1 cellular context compared by ENCODE assay signal in genomic region chr18:59848002-59848401, GRCh38.
TF ChIP-seq lines count a peak whose summit lies in the region.

No MANE protein-coding gene starts in this region.

TF ChIP-seq in GM12878, 131 proteins besides CTCF, POLR2A, EP300 and RAD21 (continued from another document):
- TF ChIP-seq PKNOX1 (IDR thresholded peaks at IDR 0.05) = no peak
- TF ChIP-seq, protein P1, sequence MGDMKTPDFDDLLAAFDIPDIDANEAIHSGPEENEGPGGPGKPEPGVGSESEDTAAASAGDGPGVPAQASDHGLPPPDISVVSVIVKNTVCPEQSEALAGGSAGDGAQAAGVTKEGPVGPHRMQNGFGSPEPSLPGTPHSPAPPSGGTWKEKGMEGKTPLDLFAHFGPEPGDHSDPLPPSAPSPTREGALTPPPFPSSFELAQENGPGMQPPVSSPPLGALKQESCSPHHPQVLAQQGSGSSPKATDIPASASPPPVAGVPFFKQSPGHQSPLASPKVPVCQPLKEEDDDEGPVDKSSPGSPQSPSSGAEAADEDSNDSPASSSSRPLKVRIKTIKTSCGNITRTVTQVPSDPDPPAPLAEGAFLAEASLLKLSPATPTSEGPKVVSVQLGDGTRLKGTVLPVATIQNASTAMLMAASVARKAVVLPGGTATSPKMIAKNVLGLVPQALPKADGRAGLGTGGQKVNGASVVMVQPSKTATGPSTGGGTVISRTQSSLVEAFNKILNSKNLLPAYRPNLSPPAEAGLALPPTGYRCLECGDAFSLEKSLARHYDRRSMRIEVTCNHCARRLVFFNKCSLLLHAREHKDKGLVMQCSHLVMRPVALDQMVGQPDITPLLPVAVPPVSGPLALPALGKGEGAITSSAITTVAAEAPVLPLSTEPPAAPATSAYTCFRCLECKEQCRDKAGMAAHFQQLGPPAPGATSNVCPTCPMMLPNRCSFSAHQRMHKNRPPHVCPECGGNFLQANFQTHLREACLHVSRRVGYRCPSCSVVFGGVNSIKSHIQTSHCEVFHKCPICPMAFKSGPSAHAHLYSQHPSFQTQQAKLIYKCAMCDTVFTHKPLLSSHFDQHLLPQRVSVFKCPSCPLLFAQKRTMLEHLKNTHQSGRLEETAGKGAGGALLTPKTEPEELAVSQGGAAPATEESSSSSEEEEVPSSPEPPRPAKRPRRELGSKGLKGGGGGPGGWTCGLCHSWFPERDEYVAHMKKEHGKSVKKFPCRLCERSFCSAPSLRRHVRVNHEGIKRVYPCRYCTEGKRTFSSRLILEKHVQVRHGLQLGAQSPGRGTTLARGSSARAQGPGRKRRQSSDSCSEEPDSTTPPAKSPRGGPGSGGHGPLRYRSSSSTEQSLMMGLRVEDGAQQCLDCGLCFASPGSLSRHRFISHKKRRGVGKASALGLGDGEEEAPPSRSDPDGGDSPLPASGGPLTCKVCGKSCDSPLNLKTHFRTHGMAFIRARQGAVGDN (IDR thresholded peaks at IDR 0.05) = peak; percentile 50; the same call in 1 of the 2 replicates
- TF ChIP-seq MTA2 (IDR thresholded peaks at IDR 0.05; ENCODE audit: low read depth) = no peak
- no peak for TF ChIP-seq SP1 (IDR thresholded peaks at IDR 0.05; ENCODE audit: low read depth, low read length)
- TF ChIP-seq JUNB (IDR thresholded peaks at IDR 0.05) = peak; percentile 77
- TF ChIP-seq RUNX3 (IDR thresholded peaks at IDR 0.05; ENCODE audit: low read length) = peak; percentile 41; the same call in 1 of the 2 replicates
- TF ChIP-seq SMC3 (IDR thresholded peaks at IDR 0.05; ENCODE audit: borderline replicate concordance, low read length) = no peak
- TF ChIP-seq GABPA (IDR thresholded peaks at IDR 0.05; ENCODE audit: low read depth) = peak; percentile 35; the same call in 1 of the 2 replicates
- TF ChIP-seq ZBTB33 (IDR thresholded peaks at IDR 0.05) = no peak
- peak; percentile 54 for TF ChIP-seq RELA (IDR thresholded peaks at IDR 0.05; ENCODE audit: borderline replicate concordance, partially characterized antibody)
- peak in 1 of 2 experiments; percentile 39; a peak in 1 of 4 replicates for TF ChIP-seq BHLHE40 (IDR thresholded peaks at IDR 0.05; ENCODE audit: borderline replicate concordance in 1 of 2, low read depth in 2 of 2, low read length in 1 of 2)
- peak; percentile 86 for TF ChIP-seq CREB1 (IDR thresholded peaks at IDR 0.05; ENCODE audit: low read depth)
- peak; percentile 66 for TF ChIP-seq NBN (IDR thresholded peaks at IDR 0.05)
- TF ChIP-seq, protein P2, sequence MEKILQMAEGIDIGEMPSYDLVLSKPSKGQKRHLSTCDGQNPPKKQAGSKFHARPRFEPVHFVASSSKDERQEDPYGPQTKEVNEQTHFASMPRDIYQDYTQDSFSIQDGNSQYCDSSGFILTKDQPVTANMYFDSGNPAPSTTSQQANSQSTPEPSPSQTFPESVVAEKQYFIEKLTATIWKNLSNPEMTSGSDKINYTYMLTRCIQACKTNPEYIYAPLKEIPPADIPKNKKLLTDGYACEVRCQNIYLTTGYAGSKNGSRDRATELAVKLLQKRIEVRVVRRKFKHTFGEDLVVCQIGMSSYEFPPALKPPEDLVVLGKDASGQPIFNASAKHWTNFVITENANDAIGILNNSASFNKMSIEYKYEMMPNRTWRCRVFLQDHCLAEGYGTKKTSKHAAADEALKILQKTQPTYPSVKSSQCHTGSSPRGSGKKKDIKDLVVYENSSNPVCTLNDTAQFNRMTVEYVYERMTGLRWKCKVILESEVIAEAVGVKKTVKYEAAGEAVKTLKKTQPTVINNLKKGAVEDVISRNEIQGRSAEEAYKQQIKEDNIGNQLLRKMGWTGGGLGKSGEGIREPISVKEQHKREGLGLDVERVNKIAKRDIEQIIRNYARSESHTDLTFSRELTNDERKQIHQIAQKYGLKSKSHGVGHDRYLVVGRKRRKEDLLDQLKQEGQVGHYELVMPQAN (conservative IDR thresholded peaks at IDR 0.05) = no peak
- no peak for TF ChIP-seq ASH2L (IDR thresholded peaks at IDR 0.05; ENCODE audit: borderline replicate concordance, low read depth)
- no peak for TF ChIP-seq FOS (IDR thresholded peaks at IDR 0.05; ENCODE audit: borderline replicate concordance, extremely low read depth, insufficient read length)
- TF ChIP-seq TCF12 (IDR thresholded peaks at IDR 0.05; ENCODE audit: low read depth, low read length) = peak; percentile 97
- peak; percentile 71 for TF ChIP-seq EED (IDR thresholded peaks at IDR 0.05; ENCODE audit: low read depth)
- TF ChIP-seq CHD4 (IDR thresholded peaks at IDR 0.05) = no peak
- no peak for TF ChIP-seq TARDBP (IDR thresholded peaks at IDR 0.05; ENCODE audit: borderline replicate concordance)
- peak; percentile 95 for TF ChIP-seq TCF3 (IDR thresholded peaks at IDR 0.05; ENCODE audit: borderline replicate concordance, insufficient read depth, low read depth, low read length)
- TF ChIP-seq RELB (IDR thresholded peaks at IDR 0.05; ENCODE audit: low read depth) = no peak; the same call in 1 of the 2 replicates
- no peak for TF ChIP-seq SMAD1 (IDR thresholded peaks at IDR 0.05; ENCODE audit: low read depth, partially characterized antibody)
- no peak for TF ChIP-seq MYC (IDR thresholded peaks at IDR 0.05; ENCODE audit: insufficient read depth, insufficient read length, insufficient replicate concordance, low read length, severe bottlenecking)
- TF ChIP-seq, protein P3, sequence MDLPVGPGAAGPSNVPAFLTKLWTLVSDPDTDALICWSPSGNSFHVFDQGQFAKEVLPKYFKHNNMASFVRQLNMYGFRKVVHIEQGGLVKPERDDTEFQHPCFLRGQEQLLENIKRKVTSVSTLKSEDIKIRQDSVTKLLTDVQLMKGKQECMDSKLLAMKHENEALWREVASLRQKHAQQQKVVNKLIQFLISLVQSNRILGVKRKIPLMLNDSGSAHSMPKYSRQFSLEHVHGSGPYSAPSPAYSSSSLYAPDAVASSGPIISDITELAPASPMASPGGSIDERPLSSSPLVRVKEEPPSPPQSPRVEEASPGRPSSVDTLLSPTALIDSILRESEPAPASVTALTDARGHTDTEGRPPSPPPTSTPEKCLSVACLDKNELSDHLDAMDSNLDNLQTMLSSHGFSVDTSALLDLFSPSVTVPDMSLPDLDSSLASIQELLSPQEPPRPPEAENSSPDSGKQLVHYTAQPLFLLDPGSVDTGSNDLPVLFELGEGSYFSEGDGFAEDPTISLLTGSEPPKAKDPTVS (IDR thresholded peaks at IDR 0.05; ENCODE audit: low read depth, low read length) = no peak
- no peak for TF ChIP-seq HCFC1 (IDR thresholded peaks at IDR 0.05; ENCODE audit: low read length)
- no peak for TF ChIP-seq ZNF207 (IDR thresholded peaks at IDR 0.05; ENCODE audit: borderline replicate concordance)
- no peak for TF ChIP-seq BMI1 (IDR thresholded peaks at IDR 0.05; ENCODE audit: borderline replicate concordance)
- TF ChIP-seq SIX5 (IDR thresholded peaks at IDR 0.05; ENCODE audit: low read depth, low read length, severe bottlenecking) = no peak
- no peak for TF ChIP-seq ZNF274 (IDR thresholded peaks at IDR 0.05; ENCODE audit: insufficient read depth, insufficient read length)
- no peak for TF ChIP-seq MTA3 (IDR thresholded peaks at IDR 0.05; ENCODE audit: borderline replicate concordance, low read length)
- no peak for TF ChIP-seq EZH2 (IDR thresholded peaks at IDR 0.05; ENCODE audit: borderline replicate concordance, control insufficient read depth, low read depth, low read length)
- 0 out of 3 replicates have a peak, but pooled peaks have one; percentile 10 for TF ChIP-seq POU2F2 (IDR thresholded peaks at IDR 0.05; ENCODE audit: borderline replicate concordance, low read depth, low read length)
- TF ChIP-seq ATF2 (IDR thresholded peaks at IDR 0.05; ENCODE audit: low read length) = peak; percentile 57; the same call in 1 of the 2 replicates
- peak; percentile 98 for TF ChIP-seq ATF7 (IDR thresholded peaks at IDR 0.05; ENCODE audit: low read depth)
- TF ChIP-seq KLF5 (IDR thresholded peaks at IDR 0.05; ENCODE audit: partially characterized antibody) = no peak
- no peak for TF ChIP-seq RBBP5 (conservative IDR thresholded peaks at IDR 0.05)
- TF ChIP-seq SUZ12 (IDR thresholded peaks at IDR 0.05; ENCODE audit: unreplicated experiment) = no peak
- no peak for TF ChIP-seq TBL1XR1 (IDR thresholded peaks at IDR 0.05; ENCODE audit: low read depth, low read length)
- TF ChIP-seq, protein P4, sequence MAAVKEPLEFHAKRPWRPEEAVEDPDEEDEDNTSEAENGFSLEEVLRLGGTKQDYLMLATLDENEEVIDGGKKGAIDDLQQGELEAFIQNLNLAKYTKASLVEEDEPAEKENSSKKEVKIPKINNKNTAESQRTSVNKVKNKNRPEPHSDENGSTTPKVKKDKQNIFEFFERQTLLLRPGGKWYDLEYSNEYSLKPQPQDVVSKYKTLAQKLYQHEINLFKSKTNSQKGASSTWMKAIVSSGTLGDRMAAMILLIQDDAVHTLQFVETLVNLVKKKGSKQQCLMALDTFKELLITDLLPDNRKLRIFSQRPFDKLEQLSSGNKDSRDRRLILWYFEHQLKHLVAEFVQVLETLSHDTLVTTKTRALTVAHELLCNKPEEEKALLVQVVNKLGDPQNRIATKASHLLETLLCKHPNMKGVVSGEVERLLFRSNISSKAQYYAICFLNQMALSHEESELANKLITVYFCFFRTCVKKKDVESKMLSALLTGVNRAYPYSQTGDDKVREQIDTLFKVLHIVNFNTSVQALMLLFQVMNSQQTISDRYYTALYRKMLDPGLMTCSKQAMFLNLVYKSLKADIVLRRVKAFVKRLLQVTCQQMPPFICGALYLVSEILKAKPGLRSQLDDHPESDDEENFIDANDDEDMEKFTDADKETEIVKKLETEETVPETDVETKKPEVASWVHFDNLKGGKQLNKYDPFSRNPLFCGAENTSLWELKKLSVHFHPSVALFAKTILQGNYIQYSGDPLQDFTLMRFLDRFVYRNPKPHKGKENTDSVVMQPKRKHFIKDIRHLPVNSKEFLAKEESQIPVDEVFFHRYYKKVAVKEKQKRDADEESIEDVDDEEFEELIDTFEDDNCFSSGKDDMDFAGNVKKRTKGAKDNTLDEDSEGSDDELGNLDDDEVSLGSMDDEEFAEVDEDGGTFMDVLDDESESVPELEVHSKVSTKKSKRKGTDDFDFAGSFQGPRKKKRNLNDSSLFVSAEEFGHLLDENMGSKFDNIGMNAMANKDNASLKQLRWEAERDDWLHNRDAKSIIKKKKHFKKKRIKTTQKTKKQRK (IDR thresholded peaks at IDR 0.05; ENCODE audit: low read depth, low read length) = no peak
- no peak; the same call in 1 of the 2 replicates for TF ChIP-seq ZBED1 (IDR thresholded peaks at IDR 0.05; ENCODE audit: borderline replicate concordance)
